Comparison of ENCODE assay signal across 15 cellular contexts in genomic region chr5:1033178-1033577, GRCh38. TPM values are rescaled to one million over a fixed set of nuclear protein-coding genes. Genes with fewer than 3 reads are reported as not detected.
A peak's percentile ranks its signal among the peaks of the same experiment; 100 is the strongest.
DNase-seq lines count a peak whose midpoint lies in the region; ATAC-seq and TF ChIP-seq lines count a peak whose summit lies in the region.
"Had no signal": no experiment of that assay in that cellular context is flagged by ENCODE, and none has a peak within 500 bp of the region (broad histone marks: within the 10 kb centered on the region; RNA-seq: fewer than 3 reads in every experiment).

No MANE protein-coding gene starts in this region.

- H3K27me3 ChIP-seq in H7 (ENCODE audit: control insufficient read depth, insufficient read depth, low read length): no peaks in the 10 kb centered on the region

- no peak overlapping the region for H3K4me3 Mint-ChIP-seq in nephron progenitor cell
- H3K4me3 Mint-ChIP-seq in activated CD4-positive, alpha-beta memory T cell treated with anti-CD3 and anti-CD28 coated beads, Interleukin-2, amount 10 ng/mL, durations not matched to agents 7 days and 5 days: no peak overlapping the region
- H3K4me3 Mint-ChIP-seq: CD4-positive, alpha-beta memory T cell; H9 had no signal

- ATAC-seq in Right ventricle myocardium inferior: no peak
- no peak for ATAC-seq in left cardiac atrium
- no peak for ATAC-seq in left ventricle myocardium superior
- ATAC-seq in GM21381 (IDR thresholded peaks at IDR 0.05; ENCODE audit: unreplicated experiment): no peak
- ATAC-seq in HG02870 (IDR thresholded peaks at IDR 0.05; ENCODE audit: unreplicated experiment): no peak
- ATAC-seq: HepG2 had no signal

- no peak overlapping the region for H3K27ac Mint-ChIP-seq in nephron progenitor cell
- no peak overlapping the region for H3K27ac Mint-ChIP-seq in activated CD4-positive, alpha-beta memory T cell treated with anti-CD3 and anti-CD28 coated beads, Interleukin-2, amount 10 ng/mL, durations not matched to agents 7 days and 5 days
- H3K27ac Mint-ChIP-seq: CD4-positive, alpha-beta memory T cell had no signal

- H3K36me3 ChIP-seq in H7 (replicated peaks; ENCODE audit: control insufficient read depth, insufficient read depth, low read length): no peaks in the 10 kb centered on the region

- TF ChIP-seq CTCF in nephron progenitor cell (IDR thresholded peaks at IDR 0.05): no peak

- DNase-seq in Right ventricle myocardium inferior (ENCODE audit: missing footprints) (peak; percentile 55), left cardiac atrium (no peak), H7 (peak; percentile 65), left ventricle myocardium superior (peak; percentile 21), nephron progenitor cell (peak; percentile 0)
- no peak for DNase-seq in activated CD4-positive, alpha-beta memory T cell treated with anti-CD3 and anti-CD28 coated beads, Interleukin-2, amount 10 ng/mL, durations not matched to agents 7 days and 5 days
- DNase-seq: ACHN; CD4-positive, alpha-beta memory T cell; DMS79 treated with DMSO at 0.1 percent for 48 hours; EL; GM23248; H9 had no signal

- H3K36me3 Mint-ChIP-seq in nephron progenitor cell (ENCODE audit: low read depth): no peaks in the 10 kb centered on the region
- H3K36me3 Mint-ChIP-seq in activated CD4-positive, alpha-beta memory T cell treated with anti-CD3 and anti-CD28 coated beads, Interleukin-2, amount 10 ng/mL, durations not matched to agents 7 days and 5 days (ENCODE audit: low read depth): no peaks in the 10 kb centered on the region
- H3K36me3 Mint-ChIP-seq: CD4-positive, alpha-beta memory T cell had no signal

- intact Hi-C loops in Right ventricle myocardium inferior (cut with DNase I) (no loop called here), left cardiac atrium (cut with DNase I) (no loop called here), left ventricle myocardium superior (cut with micrococcal nuclease) (no loop called here)

- no peaks in the 10 kb centered on the region for H3K9me3 Mint-ChIP-seq in nephron progenitor cell
- peaks cover 3% of the 10 kb centered on the region for H3K9me3 Mint-ChIP-seq in activated CD4-positive, alpha-beta memory T cell treated with anti-CD3 and anti-CD28 coated beads, Interleukin-2, amount 10 ng/mL, durations not matched to agents 7 days and 5 days
- H3K9me3 Mint-ChIP-seq: CD4-positive, alpha-beta memory T cell; H9 had no signal

- H3K4me3 ChIP-seq in H7 (ENCODE audit: insufficient read depth, low read depth, low read length): no peak overlapping the region
- H3K4me3 ChIP-seq: GM23248 had no signal

- peaks cover 3% of the 10 kb centered on the region for H3K27me3 Mint-ChIP-seq in nephron progenitor cell (ENCODE audit: low read depth, poor library complexity)
- no peaks in the 10 kb centered on the region for H3K27me3 Mint-ChIP-seq in activated CD4-positive, alpha-beta memory T cell treated with anti-CD3 and anti-CD28 coated beads, Interleukin-2, amount 10 ng/mL, durations not matched to agents 7 days and 5 days

- CTCF ChIA-PET in activated CD4-positive, alpha-beta memory T cell treated with anti-CD3 and anti-CD28 coated beads, Interleukin-2, amount 10 ng/mL, durations not matched to agents 7 days and 5 days (lab: Charles Lee): interaction anchor here (0.8 kb wide), 1 partner anchor 14 kb away, joined by 3 read pairs; no protein-coding TSS in a partner anchor

- peaks cover 23% of the 10 kb centered on the region for H3K4me1 Mint-ChIP-seq in nephron progenitor cell
- H3K4me1 Mint-ChIP-seq in activated CD4-positive, alpha-beta memory T cell treated with anti-CD3 and anti-CD28 coated beads, Interleukin-2, amount 10 ng/mL, durations not matched to agents 7 days and 5 days: peaks cover 2% of the 10 kb centered on the region

- POLR2A ChIA-PET in activated CD4-positive, alpha-beta memory T cell treated with anti-CD3 and anti-CD28 coated beads, Interleukin-2, amount 10 ng/mL, durations not matched to agents 7 days and 5 days (lab: Charles Lee): no interaction called here

RNA-seq across cellular contexts. Expression of gene NKD2, which starts 24.6 kb away (rescaled TPM):
- total RNA-seq in Right ventricle myocardium inferior: 4.4 TPM
- 10 to 100 TPM in 1 of 2 donors, 1 to 10 TPM in 1; 4.4 to 10.4 TPM for total RNA-seq in left cardiac atrium
- total RNA-seq in H7 (2014; rRNA removed; shearing (Covaris generic)): 4.9 and 5.7 TPM in 2 replicates
- total RNA-seq in left ventricle myocardium superior: 3.4 TPM
- 1 to 10 TPM; 3.6 to 3.7 TPM for total RNA-seq in activated CD4-positive, alpha-beta memory T cell treated with anti-CD3 and anti-CD28 coated beads, Interleukin-2, amount 10 ng/mL, durations not matched to agents 7 days and 5 days
- total RNA-seq: CD4-positive, alpha-beta memory T cell; GM23248 had no signal

Comparison
In these comparisons a context has a peak if more than half of its experiments do, and no peak if none do; other contexts are left out.
1. DNase-seq: peak in Right ventricle myocardium inferior (single experiment), H7 (single experiment), left ventricle myocardium superior (single experiment) and nephron progenitor cell (single experiment); none in left cardiac atrium (single experiment) and activated CD4-positive, alpha-beta memory T cell treated with anti-CD3 and anti-CD28 coated beads, Interleukin-2, amount 10 ng/mL, durations not matched to agents 7 days and 5 days (single experiment).